Comparison of ENCODE assay signal across 1 cellular context in the genomic region with DNA sequence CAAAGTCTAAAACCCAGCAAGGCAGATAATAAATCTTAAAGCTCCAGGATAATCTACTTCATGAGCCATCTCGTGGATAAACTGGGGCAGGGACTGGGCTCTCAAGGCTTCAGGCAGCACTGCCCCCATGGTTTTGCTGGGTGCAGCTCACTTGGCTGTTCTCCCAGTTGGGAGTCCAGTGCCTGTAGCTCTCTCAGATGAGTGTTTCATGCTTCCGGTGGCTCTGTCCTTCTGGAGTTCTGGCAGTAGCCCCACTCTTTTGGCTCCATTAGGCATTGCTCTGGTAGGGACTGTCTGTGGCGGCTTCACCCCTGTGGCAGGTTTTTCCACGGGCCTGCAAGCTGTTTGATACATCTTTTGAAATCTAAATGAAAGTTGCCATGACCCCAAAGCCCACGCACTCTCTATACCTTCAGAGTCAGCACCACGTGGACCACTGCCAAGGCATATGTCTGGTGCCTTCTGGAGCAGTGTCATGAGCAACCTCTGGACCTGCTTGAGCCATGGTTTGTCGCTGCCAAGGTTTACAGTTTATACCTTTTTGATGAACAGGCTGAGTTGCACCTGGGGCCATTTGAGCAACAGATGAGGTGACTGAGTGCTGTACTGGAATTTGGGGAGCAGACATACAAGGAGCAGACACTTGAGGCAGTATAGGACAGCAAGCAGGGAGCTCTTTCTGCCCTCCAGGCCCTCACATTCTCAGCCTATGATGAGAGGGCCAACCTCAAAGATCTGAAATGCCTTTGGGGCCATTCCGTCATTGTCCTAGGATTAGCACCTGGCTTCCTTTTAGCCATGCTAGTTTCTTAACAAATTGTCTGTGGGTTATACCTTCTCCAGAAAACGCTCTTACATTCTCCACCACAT.
TF ChIP-seq lines count a peak whose summit lies in the region.

No MANE protein-coding gene starts in this region.

TF ChIP-seq in IMR-90, 13 proteins besides CTCF, POLR2A, EP300 and RAD21:
- TF ChIP-seq, protein P1, sequence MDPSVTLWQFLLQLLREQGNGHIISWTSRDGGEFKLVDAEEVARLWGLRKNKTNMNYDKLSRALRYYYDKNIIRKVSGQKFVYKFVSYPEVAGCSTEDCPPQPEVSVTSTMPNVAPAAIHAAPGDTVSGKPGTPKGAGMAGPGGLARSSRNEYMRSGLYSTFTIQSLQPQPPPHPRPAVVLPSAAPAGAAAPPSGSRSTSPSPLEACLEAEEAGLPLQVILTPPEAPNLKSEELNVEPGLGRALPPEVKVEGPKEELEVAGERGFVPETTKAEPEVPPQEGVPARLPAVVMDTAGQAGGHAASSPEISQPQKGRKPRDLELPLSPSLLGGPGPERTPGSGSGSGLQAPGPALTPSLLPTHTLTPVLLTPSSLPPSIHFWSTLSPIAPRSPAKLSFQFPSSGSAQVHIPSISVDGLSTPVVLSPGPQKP (IDR thresholded peaks at IDR 0.05; ENCODE audit: borderline replicate concordance, low read depth, low read length), result no peak
- no peak for TF ChIP-seq RFX5 (IDR thresholded peaks at IDR 0.05; ENCODE audit: low read depth, low read length)
- TF ChIP-seq CHD1 (IDR thresholded peaks at IDR 0.05; ENCODE audit: low read depth, low read length), result no peak
- no peak for TF ChIP-seq NFE2L2 (IDR thresholded peaks at IDR 0.05; ENCODE audit: low read depth, low read length)
- TF ChIP-seq, protein P2, sequence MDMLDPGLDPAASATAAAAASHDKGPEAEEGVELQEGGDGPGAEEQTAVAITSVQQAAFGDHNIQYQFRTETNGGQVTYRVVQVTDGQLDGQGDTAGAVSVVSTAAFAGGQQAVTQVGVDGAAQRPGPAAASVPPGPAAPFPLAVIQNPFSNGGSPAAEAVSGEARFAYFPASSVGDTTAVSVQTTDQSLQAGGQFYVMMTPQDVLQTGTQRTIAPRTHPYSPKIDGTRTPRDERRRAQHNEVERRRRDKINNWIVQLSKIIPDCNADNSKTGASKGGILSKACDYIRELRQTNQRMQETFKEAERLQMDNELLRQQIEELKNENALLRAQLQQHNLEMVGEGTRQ (IDR thresholded peaks at IDR 0.05; ENCODE audit: low read depth, low read length), result no peak
- no peak for TF ChIP-seq MAFK (IDR thresholded peaks at IDR 0.05; ENCODE audit: low read depth, low read length)
- TF ChIP-seq CEBPB (IDR thresholded peaks at IDR 0.05; ENCODE audit: low read depth, low read length), result no peak
- no peak for TF ChIP-seq BHLHE40 (IDR thresholded peaks at IDR 0.05; ENCODE audit: low read depth, low read length)
- no peak for TF ChIP-seq FOS (IDR thresholded peaks at IDR 0.05; ENCODE audit: low read depth, low read length)
- no peak for TF ChIP-seq MXI1 (IDR thresholded peaks at IDR 0.05; ENCODE audit: borderline replicate concordance, low read depth, low read length)
- no peak for TF ChIP-seq SMC3 (IDR thresholded peaks at IDR 0.05; ENCODE audit: low read depth, low read length)
- no peak for TF ChIP-seq MAZ (IDR thresholded peaks at IDR 0.05; ENCODE audit: borderline replicate concordance, low read depth, low read length)
- TF ChIP-seq RCOR1 (IDR thresholded peaks at IDR 0.05; ENCODE audit: insufficient replicate concordance, low read length), result no peak
